Comparison of ENCODE assay signal across 1 cellular context in the genomic region with DNA sequence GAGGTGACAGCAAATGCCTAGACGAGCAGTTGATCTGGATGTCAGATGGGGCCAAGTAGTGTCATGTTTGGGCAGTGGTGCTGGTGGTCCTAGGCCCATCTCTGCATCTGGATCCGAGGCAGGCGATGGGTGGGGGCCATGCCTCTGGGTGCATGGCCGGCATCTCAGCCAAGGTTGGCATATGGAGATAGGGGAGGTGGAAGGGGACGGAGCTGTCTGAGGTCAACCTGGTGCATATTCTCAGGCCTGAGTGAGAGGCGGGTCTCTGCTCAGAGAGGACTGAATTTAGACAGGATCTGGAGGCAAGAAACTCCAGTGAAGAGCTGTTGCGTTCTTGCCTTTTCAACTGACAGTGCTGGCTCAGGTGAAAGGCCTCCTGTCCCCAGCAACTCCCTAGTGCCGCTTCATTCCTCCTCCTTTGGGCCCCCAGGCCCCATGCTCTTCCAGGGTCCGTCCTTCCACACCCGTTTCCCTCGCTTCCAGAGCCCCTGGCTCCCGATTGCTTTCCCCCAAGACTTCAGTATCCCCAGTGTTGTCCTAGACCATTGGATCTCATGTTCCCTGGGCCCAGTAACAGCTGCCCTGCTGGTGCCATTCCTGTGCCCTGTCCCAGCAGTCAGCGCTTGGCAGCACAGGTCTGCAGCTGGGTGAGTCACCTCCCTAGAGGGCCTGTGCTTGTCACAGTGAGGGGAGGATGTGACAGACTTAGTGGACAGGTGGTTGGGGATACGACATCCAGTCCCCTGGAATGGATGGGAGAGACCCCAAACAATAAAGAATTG.
TF ChIP-seq lines count a peak whose summit lies in the region.

No MANE protein-coding gene starts in this region.

TF ChIP-seq in IMR-90, 13 proteins besides CTCF, POLR2A, EP300 and RAD21:
- TF ChIP-seq MAZ (IDR thresholded peaks at IDR 0.05; ENCODE audit: borderline replicate concordance, low read depth, low read length) = no peak
- no peak for TF ChIP-seq MAFK (IDR thresholded peaks at IDR 0.05; ENCODE audit: low read depth, low read length)
- TF ChIP-seq, protein P1, sequence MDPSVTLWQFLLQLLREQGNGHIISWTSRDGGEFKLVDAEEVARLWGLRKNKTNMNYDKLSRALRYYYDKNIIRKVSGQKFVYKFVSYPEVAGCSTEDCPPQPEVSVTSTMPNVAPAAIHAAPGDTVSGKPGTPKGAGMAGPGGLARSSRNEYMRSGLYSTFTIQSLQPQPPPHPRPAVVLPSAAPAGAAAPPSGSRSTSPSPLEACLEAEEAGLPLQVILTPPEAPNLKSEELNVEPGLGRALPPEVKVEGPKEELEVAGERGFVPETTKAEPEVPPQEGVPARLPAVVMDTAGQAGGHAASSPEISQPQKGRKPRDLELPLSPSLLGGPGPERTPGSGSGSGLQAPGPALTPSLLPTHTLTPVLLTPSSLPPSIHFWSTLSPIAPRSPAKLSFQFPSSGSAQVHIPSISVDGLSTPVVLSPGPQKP (IDR thresholded peaks at IDR 0.05; ENCODE audit: borderline replicate concordance, low read depth, low read length) = no peak
- no peak for TF ChIP-seq BHLHE40 (IDR thresholded peaks at IDR 0.05; ENCODE audit: low read depth, low read length)
- no peak for TF ChIP-seq MXI1 (IDR thresholded peaks at IDR 0.05; ENCODE audit: borderline replicate concordance, low read depth, low read length)
- no peak for TF ChIP-seq RCOR1 (IDR thresholded peaks at IDR 0.05; ENCODE audit: insufficient replicate concordance, low read length)
- TF ChIP-seq FOS (IDR thresholded peaks at IDR 0.05; ENCODE audit: low read depth, low read length) = no peak
- TF ChIP-seq CHD1 (IDR thresholded peaks at IDR 0.05; ENCODE audit: low read depth, low read length) = no peak
- no peak for TF ChIP-seq NFE2L2 (IDR thresholded peaks at IDR 0.05; ENCODE audit: low read depth, low read length)
- TF ChIP-seq RFX5 (IDR thresholded peaks at IDR 0.05; ENCODE audit: low read depth, low read length) = no peak
- no peak for TF ChIP-seq SMC3 (IDR thresholded peaks at IDR 0.05; ENCODE audit: low read depth, low read length)
- TF ChIP-seq CEBPB (IDR thresholded peaks at IDR 0.05; ENCODE audit: low read depth, low read length) = no peak
- TF ChIP-seq, protein P2, sequence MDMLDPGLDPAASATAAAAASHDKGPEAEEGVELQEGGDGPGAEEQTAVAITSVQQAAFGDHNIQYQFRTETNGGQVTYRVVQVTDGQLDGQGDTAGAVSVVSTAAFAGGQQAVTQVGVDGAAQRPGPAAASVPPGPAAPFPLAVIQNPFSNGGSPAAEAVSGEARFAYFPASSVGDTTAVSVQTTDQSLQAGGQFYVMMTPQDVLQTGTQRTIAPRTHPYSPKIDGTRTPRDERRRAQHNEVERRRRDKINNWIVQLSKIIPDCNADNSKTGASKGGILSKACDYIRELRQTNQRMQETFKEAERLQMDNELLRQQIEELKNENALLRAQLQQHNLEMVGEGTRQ (IDR thresholded peaks at IDR 0.05; ENCODE audit: low read depth, low read length) = no peak
